ENCODE assay signal across 8 cellular contexts in the genomic region with DNA sequence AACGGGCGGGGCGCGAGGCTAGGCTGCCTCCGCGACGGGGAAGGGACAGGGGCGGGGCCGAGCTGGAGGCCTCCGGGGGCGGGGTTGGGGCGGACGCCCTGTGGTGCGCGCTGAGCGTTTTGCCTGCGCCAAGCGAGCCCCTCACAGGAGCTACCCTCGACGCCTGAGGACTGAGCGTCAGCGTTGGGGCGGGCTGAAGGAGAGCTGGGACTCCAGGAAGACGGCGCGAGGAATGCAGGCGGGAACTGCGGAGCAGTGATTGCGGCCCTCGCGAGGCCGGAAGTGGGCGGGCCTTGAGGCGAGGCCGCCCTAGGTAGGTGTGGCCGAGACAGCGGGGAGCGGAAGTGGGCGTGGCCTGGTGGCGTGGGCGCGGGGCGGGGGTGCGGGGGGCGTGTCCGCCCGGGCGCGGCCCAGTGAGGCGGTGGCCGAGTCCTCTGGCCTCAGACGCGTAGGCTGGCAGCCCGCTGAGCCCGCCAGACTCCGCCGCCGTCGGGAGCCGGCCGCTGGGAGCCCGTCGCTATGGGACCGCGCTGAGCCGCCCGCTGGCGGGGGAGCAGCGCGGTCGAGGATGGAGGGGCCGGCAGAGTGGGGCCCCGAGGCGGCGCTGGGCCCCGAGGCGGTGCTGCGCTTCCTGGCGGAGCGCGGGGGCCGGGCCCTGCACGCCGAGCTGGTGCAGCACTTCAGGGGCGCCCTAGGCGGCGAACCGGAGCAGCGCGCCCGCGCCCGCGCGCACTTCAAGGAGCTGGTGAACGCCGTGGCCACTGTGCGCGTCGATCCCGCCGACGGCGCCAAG. TPM values are rescaled to one million over a fixed set of nuclear protein-coding genes. Genes with fewer than 3 reads are reported as not detected.
DNase-seq lines count a peak whose midpoint lies in the region; TF ChIP-seq lines count a peak whose summit lies in the region.

A gene (minus strand): TSS at position 45 of the 793 bp plus-strand sequence. CDS start 139 bp downstream, outside the sequence.
A gene with protein sequence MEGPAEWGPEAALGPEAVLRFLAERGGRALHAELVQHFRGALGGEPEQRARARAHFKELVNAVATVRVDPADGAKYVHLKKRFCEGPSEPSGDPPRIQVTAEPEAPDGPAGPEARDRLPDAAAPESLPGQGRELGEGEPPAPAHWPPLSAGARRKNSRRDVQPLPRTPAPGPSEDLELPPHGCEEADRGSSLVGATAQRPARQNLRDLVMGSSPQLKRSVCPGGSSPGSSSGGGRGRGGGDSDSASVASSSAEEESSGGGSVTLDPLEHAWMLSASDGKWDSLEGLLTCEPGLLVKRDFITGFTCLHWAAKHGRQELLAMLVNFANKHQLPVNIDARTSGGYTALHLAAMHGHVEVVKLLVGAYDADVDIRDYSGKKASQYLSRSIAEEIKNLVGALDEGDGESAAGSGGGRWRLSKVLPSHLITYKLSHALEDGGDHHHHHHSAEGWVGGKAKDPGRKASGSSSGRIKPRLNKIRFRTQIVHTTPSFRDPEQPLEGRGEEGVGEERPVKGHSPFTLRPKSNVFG (plus strand): TSS at position 443 of the 793 bp plus-strand sequence. CDS start 126 bp downstream, at position 569.

- H3K4me3 ChIP-seq in astrocyte of the cerebellum (ENCODE audit: low read depth, low read length) (peak within 1 kb of the TSS; percentile 74), hepatocyte (peak within 1 kb of the TSS; percentile 32), urinary bladder (ENCODE audit: low read depth, low read length) (peak within 1 kb of the TSS; percentile 95)

- TF ChIP-seq CTCF in astrocyte of the cerebellum (IDR thresholded peaks at IDR 0.05; ENCODE audit: low read depth, low read length, missing control alignments), result no peak
- TF ChIP-seq CTCF in hepatocyte (IDR thresholded peaks at IDR 0.05; ENCODE audit: poor library complexity), result no peak

- H3K27ac ChIP-seq in hepatocyte, result peak within 1 kb of the TSS; percentile 98
- H3K27ac ChIP-seq in urinary bladder (ENCODE audit: low read depth), result peak within 1 kb of the TSS; percentile 99

- H3K36me3 ChIP-seq in hepatocyte (replicated peaks; ENCODE audit: insufficient read depth, low read depth), result no peaks in the 10 kb centered on the region
- H3K36me3 ChIP-seq in urinary bladder (ENCODE audit: insufficient read depth), result no peaks in the 10 kb centered on the region

- H3K79me2 ChIP-seq in hepatocyte, result peaks cover 76% of the 10 kb centered on the region

- peak within 1 kb of the TSS; percentile 85 for H3K4me2 ChIP-seq in hepatocyte

- peaks cover 9% of the 10 kb centered on the region for H3K4me1 ChIP-seq in hepatocyte (ENCODE audit: insufficient read depth)
- H3K4me1 ChIP-seq in urinary bladder (ENCODE audit: insufficient read depth), result no peaks in the 10 kb centered on the region

- no peaks in the 10 kb centered on the region for H3K9me3 ChIP-seq in hepatocyte (ENCODE audit: low read depth)

- DNase-seq in DMS53 (lab: John Stamatoyannopoulos, UW), result peak; percentile 98
- peak; percentile 99 for DNase-seq in H4 (ENCODE audit: low spot score)
- DNase-seq in NCI-H1048 (lab: John Stamatoyannopoulos, UW), result peak; percentile 88
- DNase-seq in T1000 (lab: John Stamatoyannopoulos, UW), result peak; percentile 96
- peak; percentile 98 for DNase-seq in astrocyte of the cerebellum (ENCODE audit: low read depth)
- peak; percentile 99 for DNase-seq in hepatocyte (ENCODE audit: low spot score)
- peak; percentile 94 for DNase-seq in putamen (ENCODE audit: low spot score)

- H3K27me3 ChIP-seq in hepatocyte, result no peaks in the 10 kb centered on the region

- WGBS in hepatocyte (ENCODE audit: low lambda C conversion rate, missing lambda C conversion rate), result 1% methylated on average over 70 of the region's 104 CpGs
- 1% methylated on average over 104 of the region's 104 CpGs for WGBS in urinary bladder

- peak within 1 kb of the TSS; percentile 40 for H2AFZ ChIP-seq in hepatocyte

- peaks cover 7% of the 10 kb centered on the region for H4K20me1 ChIP-seq in hepatocyte (ENCODE audit: insufficient read depth, poor library complexity, severe bottlenecking)

- in situ Hi-C loops in astrocyte of the cerebellum (cut with HindIII; ENCODE audit: low sequenced_read_pairs), result no loop called here

- H3K9me2 ChIP-seq in hepatocyte (replicated peaks; ENCODE audit: insufficient read depth), result no peaks in the 10 kb centered on the region

RNA-seq across cellular contexts. Expression of the first gene that starts in this region (rescaled TPM):
- 34.1 and 44.4 TPM in 2 replicates for total RNA-seq in H4 (2014; rRNA removed; shearing (Covaris generic))
- total RNA-seq in hepatocyte (49.3 and 58.7 TPM in 2 replicates), urinary bladder (140 TPM)
- polyA plus RNA-seq in hepatocyte (35.7 and 38.7 TPM in 2 replicates), urinary bladder (90.2 TPM)

RNA-seq across cellular contexts. Expression of the second gene that starts in this region (rescaled TPM):
- 2.7 and 4.0 TPM in 2 replicates for total RNA-seq in H4 (2014; rRNA removed; shearing (Covaris generic))
- 26.2 and 26.5 TPM in 2 replicates for total RNA-seq in hepatocyte
- 14.0 and 18.8 TPM in 2 replicates for polyA plus RNA-seq in hepatocyte
- total RNA-seq in urinary bladder, result 28.2 TPM
- polyA plus RNA-seq in urinary bladder, result 13.9 TPM

Comparison
In these comparisons a context has a peak if more than half of its experiments do, and no peak if none do; other contexts are left out.
1. Peak in every context shown above with its lines: DNase-seq, H3K4me3 ChIP-seq and H3K27ac ChIP-seq.
2. H3K4me3 ChIP-seq: peak in every context shown above with its lines; median percentile 95 in urinary bladder; 74 in astrocyte of the cerebellum; 32 in hepatocyte.